Comparison of ENCODE assay signal across 8 cellular contexts in the genomic region with DNA sequence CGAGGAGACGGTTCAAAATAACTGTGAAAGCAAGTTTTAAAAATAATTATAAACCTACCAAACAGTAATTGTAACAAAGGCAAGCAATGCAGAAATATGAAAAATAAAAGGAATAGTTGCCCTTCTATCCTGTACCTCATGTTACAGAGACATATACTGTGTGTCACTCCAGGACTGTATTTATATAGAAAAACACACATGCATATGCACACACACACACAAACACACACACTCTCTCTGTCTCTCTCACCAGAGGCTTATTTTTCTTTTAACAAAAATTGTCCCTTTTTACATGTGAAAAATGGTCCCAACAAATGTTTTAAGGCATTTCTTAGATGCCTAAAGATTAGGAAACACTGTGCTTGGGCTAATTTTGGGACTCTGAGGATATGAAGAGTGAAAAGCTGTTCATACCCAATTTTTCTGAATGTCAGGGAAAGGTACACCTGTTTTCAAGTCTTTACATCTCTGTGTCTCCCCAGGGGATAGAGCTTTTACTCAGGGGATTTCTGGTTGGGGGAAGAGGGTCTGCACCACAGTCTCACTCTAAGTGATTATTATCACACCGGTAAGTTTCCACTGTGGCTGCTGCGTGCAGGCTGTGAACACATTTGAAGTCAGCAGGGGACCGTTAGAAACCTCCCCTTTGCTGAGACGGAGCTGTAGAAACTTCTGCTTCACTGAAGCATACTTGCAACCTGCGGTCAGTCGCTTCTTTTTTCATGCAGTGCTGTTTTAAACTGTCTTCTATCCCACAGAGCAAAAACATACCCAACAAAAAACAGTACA. TPM values are rescaled to one million over a fixed set of nuclear protein-coding genes. Genes with fewer than 3 reads are reported as not detected.
DNase-seq lines count a peak whose midpoint lies in the region; ATAC-seq and TF ChIP-seq lines count a peak whose summit lies in the region.

No MANE protein-coding gene starts in this region.

- peak overlapping the region; percentile 45 for H3K27ac ChIP-seq in A673 (ENCODE audit: low read depth, low read length, poor library complexity, severe bottlenecking)

- no peaks in the 10 kb centered on the region; the same call in 1 of the 2 replicates for H3K27me3 Mint-ChIP-seq in WTC11 (ENCODE audit: low read depth)

- H3K4me1 Mint-ChIP-seq in WTC11 = peaks cover 39% of the 10 kb centered on the region

- H3K4me3 ChIP-seq in A673 (ENCODE audit: low read depth, low read length, poor library complexity, severe bottlenecking) = peak overlapping the region; percentile 9

- no peaks in the 10 kb centered on the region for H3K9me3 Mint-ChIP-seq in WTC11

- H3K4me3 Mint-ChIP-seq in WTC11 = peak overlapping the region; percentile 39

- DNase-seq in A673 (ENCODE audit: low spot score) (peak; percentile 66), WTC11 (ENCODE audit: low spot score) (peak; percentile 12), glomerular visceral epithelial cell (ENCODE audit: extremely low spot score) (peak; percentile 27), NCI-H2081 treated with DMSO at 0.1 percent for 48 hours (lab: John Stamatoyannopoulos, UW) (no peak), SIG-M5 treated with dmso at 0.1 percent for 504 hours (lab: John Stamatoyannopoulos, UW; ENCODE audit: unreplicated experiment) (no peak), NCI-H1105 (lab: John Stamatoyannopoulos, UW) (no peak)

- TF ChIP-seq CTCF in A673 (conservative IDR thresholded peaks at IDR 0.05; ENCODE audit: low read depth, low read length) (no peak), WTC11 (IDR thresholded peaks at IDR 0.05) (no peak)

- peaks cover 51% of the 10 kb centered on the region for H3K4me1 ChIP-seq in A673 (ENCODE audit: insufficient read depth, low read length, poor library complexity, severe bottlenecking)

- no peaks in the 10 kb centered on the region for H3K36me3 ChIP-seq in A673 (ENCODE audit: insufficient read depth, low read length, poor library complexity, severe bottlenecking)

- H3K27ac Mint-ChIP-seq in WTC11 = 0 out of 2 replicates have a peak overlapping the region, but pooled peaks have one; percentile 17

- ATAC-seq in GM19324 (IDR thresholded peaks at IDR 0.05; ENCODE audit: low FRiP score, unreplicated experiment) (peak; percentile 98), HG03196 (IDR thresholded peaks at IDR 0.05; ENCODE audit: unreplicated experiment) (peak; percentile 94), WTC11 (peak; percentile 59)

- no TSS peak for BruUV-seq in A673 (replicated peaks; lab: Mats Ljungman, UMichigan)

- no peaks in the 10 kb centered on the region for H3K27me3 ChIP-seq in A673 (replicated peaks; ENCODE audit: insufficient read depth, low read depth, low read length, poor library complexity)

- intact Hi-C loops in A673 (cut with micrococcal nuclease; ENCODE audit: unreplicated experiment) = no loop called here

- H3K36me3 Mint-ChIP-seq in WTC11 = no peaks in the 10 kb centered on the region

- H3K9me3 ChIP-seq in A673 (ENCODE audit: low read depth, low read length, poor library complexity, severe bottlenecking) = no peaks in the 10 kb centered on the region

- POLR2A ChIA-PET in A673 (lab: Charles Lee; ENCODE audit: low non-redundant PET) (no interaction called here), WTC11 (lab: Charles Lee) (no interaction called here)

- CTCF ChIA-PET in A673 (lab: Charles Lee) = no interaction called here
- CTCF ChIA-PET in WTC11 (lab: Charles Lee) = no interaction called here

TF ChIP-seq in WTC11, 78 proteins besides CTCF, POLR2A, EP300 and RAD21:
- no peak for TF ChIP-seq ATF6 (CRISPR knock-in tag; IDR thresholded peaks at IDR 0.05)
- no peak for TF ChIP-seq JAZF1 (CRISPR knock-in tag; IDR thresholded peaks at IDR 0.05)
- TF ChIP-seq ESRRA (CRISPR knock-in tag; IDR thresholded peaks at IDR 0.05; ENCODE audit: borderline replicate concordance) = no peak
- no peak for TF ChIP-seq SP1 (CRISPR knock-in tag; conservative IDR thresholded peaks at IDR 0.05)
- TF ChIP-seq SOX15 (CRISPR knock-in tag; IDR thresholded peaks at IDR 0.05) = no peak
- no peak for TF ChIP-seq E2F5 (CRISPR knock-in tag; IDR thresholded peaks at IDR 0.05)
- TF ChIP-seq ZNF232 (CRISPR knock-in tag; IDR thresholded peaks at IDR 0.05) = no peak
- TF ChIP-seq MXD4 (CRISPR knock-in tag; IDR thresholded peaks at IDR 0.05; ENCODE audit: borderline replicate concordance) = no peak
- no peak for TF ChIP-seq E2F4 (CRISPR knock-in tag; IDR thresholded peaks at IDR 0.05; ENCODE audit: borderline replicate concordance, low read depth)

RNA-seq across cellular contexts. Expression of gene SPAG16, which starts 51.4 kb away (rescaled TPM):
- 13.1 and 21.7 TPM in 2 replicates for total RNA-seq in A673 (2021)
- 16.0 to 19.9 TPM (median 19.3 TPM) in 3 replicates for total RNA-seq in WTC11 (2021)

Comparison
In these comparisons a context has a peak if more than half of its experiments do, and no peak if none do; other contexts are left out.
1. DNase-seq: peak in A673 (single experiment), WTC11 (single experiment) and glomerular visceral epithelial cell (single experiment); none in NCI-H2081 treated with DMSO at 0.1 percent for 48 hours (single experiment), SIG-M5 treated with dmso at 0.1 percent for 504 hours (single experiment) and NCI-H1105 (single experiment).
2. Peak in every context shown above with its lines, with median percentiles within 50 percentile points of each other: ATAC-seq.